ENCODE assay signal across 8 cellular contexts in the genomic region with DNA sequence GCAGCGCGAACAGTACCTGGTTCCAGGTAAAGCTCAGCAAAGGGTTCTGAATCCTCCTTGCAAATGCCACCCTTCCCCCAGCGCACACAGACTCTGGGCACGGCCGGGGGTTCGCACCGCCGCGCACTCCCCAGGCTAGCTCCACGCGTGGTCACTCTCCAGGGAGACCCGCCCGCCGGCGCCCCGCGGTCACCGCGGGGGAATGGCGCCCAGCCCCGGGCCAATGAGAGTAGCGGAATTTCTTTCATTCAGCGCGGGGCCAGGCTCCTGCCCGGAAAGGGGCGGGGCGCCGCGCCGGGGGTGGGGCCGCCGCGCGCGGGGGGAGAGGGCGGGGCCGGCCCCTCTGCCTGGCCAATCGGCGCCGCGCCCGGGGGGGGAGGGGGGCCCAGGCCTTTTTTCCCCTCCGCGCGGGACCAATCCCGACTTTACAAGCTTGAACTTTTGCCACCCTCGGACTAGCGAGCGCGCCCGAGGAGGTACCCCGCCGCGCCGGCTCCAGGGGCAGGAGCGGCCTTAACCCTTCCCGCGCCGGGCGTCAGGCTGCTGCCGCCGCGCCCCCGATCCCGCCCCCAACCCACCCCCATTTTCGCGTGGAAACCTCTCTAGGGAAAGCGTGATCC. TPM values are rescaled to one million over a fixed set of nuclear protein-coding genes. Genes with fewer than 3 reads are reported as not detected.
DNase-seq lines count a peak whose midpoint lies in the region; ATAC-seq and TF ChIP-seq lines count a peak whose summit lies in the region.

No MANE protein-coding gene starts in this region.

- no peaks in the 10 kb centered on the region for H4K20me1 ChIP-seq in OCI-LY3 (ENCODE audit: insufficient read depth, low read length)

- H3K79me2 ChIP-seq in OCI-LY3 (ENCODE audit: low read length): no peaks in the 10 kb centered on the region

- DNase-seq in CD1c-positive myeloid dendritic cell (ENCODE audit: extremely low spot score) (peak; percentile 93), activated T-cell treated with anti-CD3 and anti-CD28 coated beads for 1 hour (ENCODE audit: low read depth) (peak; percentile 80), epithelial cell of prostate (ENCODE audit: low read depth, low spot score) (no peak), mucosa of gallbladder (ENCODE audit: low spot score) (peak; percentile 97)
- DNase-seq in stimulated activated CD8-positive, alpha-beta memory T cell treated with anti-CD3 and anti-CD28 coated beads, Interleukin-4, amount 100 ng/mL, for 1 hour (ENCODE audit: low read depth in 2 of 2, low spot score in 1 of 2): peak; percentile 58 to 61

- H3K27ac ChIP-seq in HUES48 (ENCODE audit: low read depth, low read length): peak overlapping the region; percentile 88
- peak overlapping the region; percentile 78 for H3K27ac ChIP-seq in OCI-LY3 (ENCODE audit: low read length)
- peak overlapping the region; percentile 29 for H3K27ac ChIP-seq in epithelial cell of prostate

- peak; percentile 65 for ATAC-seq in GM19452 (IDR thresholded peaks at IDR 0.05; ENCODE audit: unreplicated experiment)

- H3K9me3 ChIP-seq in HUES48 (ENCODE audit: control insufficient read depth, insufficient read depth, low read length): no peaks in the 10 kb centered on the region
- no peaks in the 10 kb centered on the region for H3K9me3 ChIP-seq in OCI-LY3 (ENCODE audit: insufficient read depth, low read length)

- H3K36me3 ChIP-seq in HUES48 (ENCODE audit: control insufficient read depth, insufficient read depth, low read length) (no peaks in the 10 kb centered on the region), OCI-LY3 (replicated peaks; ENCODE audit: low read depth, low read length) (no peaks in the 10 kb centered on the region)

- H3K4me3 ChIP-seq in HUES48 (ENCODE audit: low read depth, low read length): peak overlapping the region; percentile 88
- H3K4me3 ChIP-seq in OCI-LY3 (ENCODE audit: low read length): peak overlapping the region; percentile 85

- H3K4me2 ChIP-seq in OCI-LY3 (ENCODE audit: low read length): peak overlapping the region; percentile 86

- no peak for TF ChIP-seq CTCF in OCI-LY3 (IDR thresholded peaks at IDR 0.05; ENCODE audit: low read depth, low read length)

- peaks cover 25% of the 10 kb centered on the region for H3K4me1 ChIP-seq in HUES48 (ENCODE audit: control insufficient read depth, insufficient read depth, low read length)
- peaks cover 7% of the 10 kb centered on the region; the same call in 1 of the 2 replicates for H3K4me1 ChIP-seq in OCI-LY3 (ENCODE audit: low read length)

- peaks cover 44% of the 10 kb centered on the region for H3K27me3 ChIP-seq in HUES48 (ENCODE audit: control insufficient read depth, insufficient read depth, low read length)
- H3K27me3 ChIP-seq in OCI-LY3 (ENCODE audit: low read depth, low read length): no peaks in the 10 kb centered on the region

- H2AFZ ChIP-seq in OCI-LY3 (ENCODE audit: low read depth, low read length): peak overlapping the region; percentile 75

- peak overlapping the region; percentile 43; the same call in 1 of the 2 replicates for H3K9ac ChIP-seq in HUES48 (ENCODE audit: low read depth, low read length)
- peak overlapping the region; percentile 87 for H3K9ac ChIP-seq in OCI-LY3 (ENCODE audit: low read length)

RNA-seq across cellular contexts. Expression of gene SMAD6, which starts 1.1 kb away (rescaled TPM):
- total RNA-seq in mucosa of gallbladder: 50.5 TPM

Comparison
In these comparisons a context has a peak if more than half of its experiments do, and no peak if none do; other contexts are left out.
1. H3K27ac ChIP-seq: peak in every context shown above with its lines; median percentile 88 in HUES48; 78 in OCI-LY3; 29 in epithelial cell of prostate.